Comparison of ENCODE assay signal across 9 cellular contexts in the genomic region with DNA sequence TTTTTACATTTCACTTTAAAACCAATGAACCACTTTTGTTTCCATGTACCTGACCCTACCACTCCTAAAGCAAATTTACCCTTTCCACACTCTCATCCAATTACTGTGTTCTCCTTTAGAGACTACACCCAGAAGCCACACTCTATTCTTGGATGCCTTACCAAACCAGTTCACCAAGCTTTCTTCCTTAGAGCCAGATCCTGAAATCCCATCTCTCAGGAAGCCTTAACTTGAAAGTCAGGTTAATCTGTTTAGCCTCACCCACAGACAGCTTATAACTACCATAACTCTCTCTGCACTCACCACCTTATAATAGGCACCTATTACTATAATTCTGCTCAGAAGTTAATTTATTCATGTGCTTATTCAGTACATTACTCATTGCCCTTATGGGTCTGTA. TPM values are rescaled to one million over a fixed set of nuclear protein-coding genes. Genes with fewer than 3 reads are reported as not detected.
A peak's percentile ranks its signal among the peaks of the same experiment; 100 is the strongest.
DNase-seq lines count a peak whose midpoint lies in the region; ATAC-seq and TF ChIP-seq lines count a peak whose summit lies in the region.
"Had no signal": no experiment of that assay in that cellular context is flagged by ENCODE, and none has a peak within 500 bp of the region (broad histone marks: within the 10 kb centered on the region; RNA-seq: fewer than 3 reads in every experiment).

No MANE protein-coding gene starts in this region.

- H3K27ac ChIP-seq in PC-3 (ENCODE audit: low read length) (peak overlapping the region; percentile 47), rectal smooth muscle tissue (ENCODE audit: low read depth, low read length) (peak overlapping the region; percentile 34), MM.1S (ENCODE audit: low read length) (no peak overlapping the region)
- H3K27ac ChIP-seq: WERI-Rb-1 had no signal

- peak overlapping the region; percentile 88 for H3K4me2 ChIP-seq in PC-3 (ENCODE audit: low read length)
- H3K4me2 ChIP-seq in MM.1S (ENCODE audit: low read depth, low read length) = no peak overlapping the region

- H3K4me1 ChIP-seq in PC-3 (ENCODE audit: insufficient read depth, low read length) (peaks cover 39% of the 10 kb centered on the region), rectal smooth muscle tissue (ENCODE audit: control insufficient read depth, insufficient read depth, low read length) (peaks cover 28% of the 10 kb centered on the region), MM.1S (ENCODE audit: low read length) (peaks cover 13% of the 10 kb centered on the region)

- H4K20me1 ChIP-seq in PC-3 (ENCODE audit: low read length) (peaks cover 55% of the 10 kb centered on the region), MM.1S (ENCODE audit: insufficient read depth, low read length) (peaks cover 11% of the 10 kb centered on the region; the same call in 1 of the 2 replicates)

- DNase-seq in NCI-H2196 treated with DMSO at 0.1 percent for 48 hours (lab: John Stamatoyannopoulos, UW; ENCODE audit: unreplicated experiment) = peak; percentile 16
- DNase-seq in NCI-H2196 (lab: John Stamatoyannopoulos, UW; ENCODE audit: unreplicated experiment) = no peak
- DNase-seq in PC-3 = peak; percentile 98
- no peak for DNase-seq in NCI-H146 (lab: John Stamatoyannopoulos, UW)
- no peak for DNase-seq in MM.1S
- DNase-seq: WERI-Rb-1 had no signal

- POLR2A ChIA-PET in PC-3 (lab: Charles Lee; ENCODE audit: unreplicated experiment) = interaction anchor here (0.5 to 1.0 kb wide), 6 partner anchors 24 to 108 kb away, joined by 3 to 7 read pairs (median 4); no protein-coding TSS in a partner anchor

- no TSS peak for BruUV-seq in PC-3 (replicated peaks; lab: Mats Ljungman, UMichigan)

- ATAC-seq in PC-3 (peak; percentile 15), esophagus mucosa (peak; percentile 75), HG03457 (IDR thresholded peaks at IDR 0.05; ENCODE audit: unreplicated experiment) (no peak)

- CTCF ChIA-PET in PC-3 (lab: Charles Lee) = interaction anchor here (0.5 to 0.7 kb wide), 3 partner anchors 82 to 282 kb away, joined by 3 to 5 read pairs (median 3); no protein-coding TSS in a partner anchor

- TF ChIP-seq CTCF in PC-3 (conservative IDR thresholded peaks at IDR 0.05; ENCODE audit: low read depth, low read length) = no peak
- TF ChIP-seq CTCF in MM.1S (IDR thresholded peaks at IDR 0.05; ENCODE audit: low read length) = no peak

- H3K9me2 ChIP-seq in PC-3 (replicated peaks; ENCODE audit: low read length) (no peaks in the 10 kb centered on the region), MM.1S (replicated peaks; ENCODE audit: insufficient read depth, low read length) (no peaks in the 10 kb centered on the region)

- H3K36me3 ChIP-seq in PC-3 (ENCODE audit: low read depth, low read length) (peaks cover 60% of the 10 kb centered on the region), rectal smooth muscle tissue (ENCODE audit: control insufficient read depth, insufficient read depth, low read length) (peaks cover 9% of the 10 kb centered on the region), MM.1S (replicated peaks; ENCODE audit: insufficient read depth, low read length) (peaks cover 8% of the 10 kb centered on the region; the same call in 1 of the 2 replicates)

- H2AFZ ChIP-seq in PC-3 (ENCODE audit: low read length) = no peak overlapping the region
- H2AFZ ChIP-seq in MM.1S (ENCODE audit: low read length) = no peak overlapping the region

- H3K9me3 ChIP-seq in PC-3 (ENCODE audit: low read length) (no peaks in the 10 kb centered on the region), MM.1S (replicated peaks; ENCODE audit: insufficient read depth, low read length) (no peaks in the 10 kb centered on the region)

- H3K79me2 ChIP-seq in PC-3 (ENCODE audit: low read length) (peaks cover 93% of the 10 kb centered on the region), MM.1S (ENCODE audit: low read length) (peaks cover 92% of the 10 kb centered on the region)

- H3K27me3 ChIP-seq in PC-3 (ENCODE audit: low read length) (no peaks in the 10 kb centered on the region), rectal smooth muscle tissue (ENCODE audit: control insufficient read depth, insufficient read depth, low read length) (no peaks in the 10 kb centered on the region), MM.1S (replicated peaks; ENCODE audit: insufficient read depth, low read length) (no peaks in the 10 kb centered on the region)

- peak overlapping the region; percentile 1 for H3K9ac ChIP-seq in PC-3 (ENCODE audit: low read length)
- H3K9ac ChIP-seq in rectal smooth muscle tissue (ENCODE audit: low read length) = no peak overlapping the region
- no peak overlapping the region for H3K9ac ChIP-seq in MM.1S (ENCODE audit: low read length)

- H3F3A ChIP-seq in PC-3 (ENCODE audit: low read length, unreplicated experiment) (peaks cover 7% of the 10 kb centered on the region), MM.1S (ENCODE audit: insufficient read depth, low read length) (peaks cover 19% of the 10 kb centered on the region; the same call in 1 of the 2 replicates)

- intact Hi-C loops in PC-3 (cut with micrococcal nuclease) = loop anchor here (2.0 kb wide), 1 partner anchor 16 kb away; no protein-coding TSS in a partner anchor

- peak overlapping the region; percentile 93 for H3K4me3 ChIP-seq in PC-3 (ENCODE audit: low read length)
- no peak overlapping the region for H3K4me3 ChIP-seq in rectal smooth muscle tissue (ENCODE audit: low read length)
- H3K4me3 ChIP-seq in MM.1S (ENCODE audit: low read length) = no peak overlapping the region

RNA-seq across cellular contexts. Expression of gene CSNK1A1, which starts 4.3 kb away (rescaled TPM):
- total RNA-seq in PC-3 (2014; rRNA removed) (500 and 586 TPM in 2 replicates), esophagus mucosa (404 TPM)

RNA-seq across cellular contexts. Expression of gene ARHGEF37, which starts 34.3 kb away (rescaled TPM):
- total RNA-seq in PC-3 (2014; rRNA removed) = 5.2 and 6.5 TPM in 2 replicates
- total RNA-seq in esophagus mucosa = 23.6 TPM

Comparison
In these comparisons a context has a peak if more than half of its experiments do, and no peak if none do; other contexts are left out.
1. DNase-seq: peak in NCI-H2196 treated with DMSO at 0.1 percent for 48 hours (single experiment) and PC-3 (single experiment); none in NCI-H2196 (single experiment), NCI-H146 (single experiment) and MM.1S (single experiment).